Comparison of ENCODE assay signal across 9 cellular contexts in the genomic region with DNA sequence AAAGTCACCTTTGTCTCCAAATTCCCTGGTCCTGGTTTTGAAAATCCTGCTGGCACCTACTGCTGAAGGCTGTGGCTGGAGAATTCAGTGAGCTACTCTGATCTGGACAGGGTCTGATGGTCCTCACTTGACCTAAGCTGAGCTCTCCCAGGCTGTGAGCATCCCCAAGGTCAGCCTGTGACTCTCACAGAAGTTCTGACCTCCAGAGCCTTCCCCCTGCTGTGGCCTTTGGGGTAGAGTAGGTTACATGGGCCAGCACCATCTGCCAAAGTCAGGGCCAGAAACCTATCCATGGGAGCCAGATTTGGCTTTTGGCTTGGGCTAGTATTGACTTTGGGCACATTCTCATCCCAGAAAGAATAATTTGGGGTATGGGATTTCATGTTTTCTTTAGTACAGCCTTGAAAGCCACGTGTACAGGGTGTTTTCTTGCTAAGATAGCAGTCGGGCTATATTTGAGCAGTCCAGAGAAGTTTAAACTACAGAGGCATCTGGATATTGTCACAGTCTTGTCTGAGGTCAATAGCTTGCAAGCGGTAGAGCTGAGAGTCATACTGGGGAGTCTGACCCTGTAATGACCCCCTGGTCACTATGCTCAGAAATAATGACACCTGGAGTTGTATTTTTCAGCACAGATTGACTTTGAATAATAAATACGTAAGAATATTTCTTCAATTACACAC. TPM values are rescaled to one million over a fixed set of nuclear protein-coding genes. Genes with fewer than 3 reads are reported as not detected.
DNase-seq lines count a peak whose midpoint lies in the region; ATAC-seq and TF ChIP-seq lines count a peak whose summit lies in the region.
"Had no signal": no experiment of that assay in that cellular context is flagged by ENCODE, and none has a peak within 500 bp of the region (broad histone marks: within the 10 kb centered on the region; RNA-seq: fewer than 3 reads in every experiment).

No MANE protein-coding gene starts in this region.

- H3K36me3 ChIP-seq in Peyer's patch, result no peaks in the 10 kb centered on the region

- H3K4me3 ChIP-seq in Peyer's patch (no peak overlapping the region), skin epidermis (no peak overlapping the region)

- TF ChIP-seq POLR2A in Peyer's patch (IDR thresholded peaks at IDR 0.05), result no peak

- peaks cover 0 to 18% (median 11%) of the 10 kb centered on the region in 4 donors for H3K4me1 ChIP-seq in Peyer's patch

- H3K27ac ChIP-seq in Peyer's patch (peak overlapping the region; percentile 30 to 80 (median 51)), skin epidermis (peak overlapping the region in 16 of 21 experiments; percentile 7 to 81 (median 44))

- DNase-seq in Peyer's patch (no peak), hepatic stellate cell (ENCODE audit: low spot score) (peak; percentile 27), HUDEP-2 (lab: John Stamatoyannopoulos, UW; ENCODE audit: unreplicated experiment in 76 of 76) (no peak), AML-193 (lab: John Stamatoyannopoulos, UW) (no peak), NCI-H187 treated with DMSO at 0.1 percent for 48 hours (lab: John Stamatoyannopoulos, UW) (no peak)
- no peak for DNase-seq in stimulated activated CD4-positive, alpha-beta T cell treated with anti-CD3 and anti-CD28 coated beads, Interleukin-2, amount 100 ng/mL, for 24 hours
- DNase-seq: NCI-H146 had no signal

- H3K9me3 ChIP-seq in Peyer's patch, result no peaks in the 10 kb centered on the region

- no peak for TF ChIP-seq CTCF in Peyer's patch (IDR thresholded peaks at IDR 0.05)

- no peaks in the 10 kb centered on the region for H3K27me3 ChIP-seq in Peyer's patch

- ATAC-seq in GM19023 (IDR thresholded peaks at IDR 0.05; ENCODE audit: unreplicated experiment), result peak; percentile 8

RNA-seq across cellular contexts. Expression of gene AGRP, which starts 6.2 kb away (rescaled TPM):
- not detected for total RNA-seq in Peyer's patch

RNA-seq across cellular contexts. Expression of gene ATP6V0D1, which starts 8.6 kb away (rescaled TPM):
- total RNA-seq in Peyer's patch, result 100 to 1,000 TPM; 131 to 223 (median 202) TPM

RNA-seq across cellular contexts. Expression of gene RIPOR1, which starts 39.1 kb away (rescaled TPM):
- total RNA-seq in Peyer's patch, result 10 to 100 TPM; 10.5 to 70.1 (median 42.5) TPM

RNA-seq across cellular contexts. Expression of gene HSD11B2, which starts 58.6 kb away (rescaled TPM):
- total RNA-seq in Peyer's patch, result 100 to 1,000 TPM; 116 to 688 (median 499) TPM
